In the genomic region with DNA sequence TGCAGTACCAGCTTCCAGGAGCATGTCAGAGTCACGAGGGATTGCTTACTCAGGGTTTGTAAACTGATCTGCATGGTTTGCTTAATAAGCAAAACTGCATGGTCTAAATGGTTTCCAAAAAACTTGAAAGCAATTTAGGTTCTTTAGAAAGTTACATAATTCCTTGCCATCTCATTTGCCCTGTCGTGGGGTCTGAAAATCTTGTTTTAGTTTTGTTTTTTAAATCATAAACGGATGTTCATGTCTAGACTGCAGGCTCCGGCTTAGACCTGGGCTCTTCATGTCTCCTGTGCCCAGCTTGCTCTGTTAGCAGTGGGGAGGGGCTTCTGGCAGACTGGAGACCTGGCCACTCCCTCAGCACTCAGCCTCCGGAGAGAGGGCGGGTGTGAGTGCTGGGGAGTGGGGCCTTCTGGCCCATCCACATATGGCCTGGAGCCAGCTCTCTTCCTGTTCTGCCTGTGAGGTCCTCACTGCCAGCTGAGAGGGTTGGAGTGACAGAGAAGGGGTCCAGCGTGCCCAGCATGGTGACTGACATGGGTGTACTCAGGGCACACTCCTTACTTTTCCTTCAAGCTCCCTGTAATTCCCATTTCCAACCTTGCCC, we compare ENCODE assay signal across 9 cellular contexts. TPM values are rescaled to one million over a fixed set of nuclear protein-coding genes. Genes with fewer than 3 reads are reported as not detected.
DNase-seq lines count a peak whose midpoint lies in the region; ATAC-seq and TF ChIP-seq lines count a peak whose summit lies in the region.
"Had no signal": no experiment of that assay in that cellular context is flagged by ENCODE, and none has a peak within 500 bp of the region (broad histone marks: within the 10 kb centered on the region; RNA-seq: fewer than 3 reads in every experiment).

No MANE protein-coding gene starts in this region.

- H3K27me3 ChIP-seq in OCI-LY1 (ENCODE audit: insufficient read depth, low read length) (no peaks in the 10 kb centered on the region), right cardiac atrium (ENCODE audit: control insufficient read depth, insufficient read depth) (no peaks in the 10 kb centered on the region), thyroid gland (no peaks in the 10 kb centered on the region)
- H3K27me3 ChIP-seq: MG63 had no signal

- H3K9ac ChIP-seq in OCI-LY1 (ENCODE audit: low read length) = peak overlapping the region; percentile 72

- POLR2A ChIA-PET in activated naive CD8-positive, alpha-beta T cell treated with anti-CD3 and anti-CD28 coated beads, Interleukin-2, amount 10 ng/mL, durations not matched to agents 7 days and 5 days (lab: Charles Lee) = interaction anchor here (1.3 to 2.1 kb wide), 2 partner anchors 9 to 17 kb away, joined by 4 to 6 read pairs; partner anchors contain the start of gene PRF1

- H3K4me1 ChIP-seq in OCI-LY1 (ENCODE audit: insufficient read depth, low read length, severe bottlenecking) (peaks cover 80% of the 10 kb centered on the region), right cardiac atrium (ENCODE audit: control insufficient read depth, insufficient read depth, low read length) (peaks cover 12% of the 10 kb centered on the region), thyroid gland (peaks cover 18 to 22% of the 10 kb centered on the region in 2 donors)

- H3F3A ChIP-seq in OCI-LY1 (ENCODE audit: insufficient read depth, low read length) = peaks cover 18% of the 10 kb centered on the region

- H3K9me2 ChIP-seq in OCI-LY1 (ENCODE audit: low read depth, low read length) = no peaks in the 10 kb centered on the region

- no peak for TF ChIP-seq POLR2A in thyroid gland (IDR thresholded peaks at IDR 0.05)

- peak overlapping the region; percentile 41 for H3K4me3 ChIP-seq in OCI-LY1 (ENCODE audit: low read depth, low read length, poor library complexity, severe bottlenecking)
- H3K4me3 ChIP-seq in right cardiac atrium (ENCODE audit: low read length) = no peak overlapping the region
- H3K4me3 ChIP-seq in thyroid gland (replicated peaks in 1 of 3) = no peak overlapping the region
- H3K4me3 ChIP-seq: MG63 had no signal

- H3K27ac Mint-ChIP-seq in activated naive CD8-positive, alpha-beta T cell treated with anti-CD3 and anti-CD28 coated beads, Interleukin-2, amount 10 ng/mL, durations not matched to agents 7 days and 5 days = no peak overlapping the region
- no peak overlapping the region for H3K27ac Mint-ChIP-seq in activated naive CD8-positive, alpha-beta T cell treated with anti-CD3 and anti-CD28 coated beads for 36 hours

- no peaks in the 10 kb centered on the region for H3K36me3 Mint-ChIP-seq in activated naive CD8-positive, alpha-beta T cell treated with anti-CD3 and anti-CD28 coated beads, Interleukin-2, amount 10 ng/mL, durations not matched to agents 7 days and 5 days
- H3K36me3 Mint-ChIP-seq in activated naive CD8-positive, alpha-beta T cell treated with anti-CD3 and anti-CD28 coated beads for 36 hours = no peaks in the 10 kb centered on the region

- WGBS in right cardiac atrium = 24% methylated on average over 7 of the region's 7 CpGs
- WGBS in thyroid gland, 2 donors = 22 to 42% methylated on average over 6 to 7 of the region's 7 CpGs

- no peak for TF ChIP-seq CTCF in OCI-LY1 (IDR thresholded peaks at IDR 0.05; ENCODE audit: low read length)
- TF ChIP-seq CTCF in thyroid gland (IDR thresholded peaks at IDR 0.05) = no peak
- TF ChIP-seq CTCF in GM20000 (IDR thresholded peaks at IDR 0.05; ENCODE audit: extremely low read depth, missing control alignments) = no peak

- H3K4me1 Mint-ChIP-seq in activated naive CD8-positive, alpha-beta T cell treated with anti-CD3 and anti-CD28 coated beads, Interleukin-2, amount 10 ng/mL, durations not matched to agents 7 days and 5 days = peaks cover 4% of the 10 kb centered on the region
- peaks cover 33% of the 10 kb centered on the region for H3K4me1 Mint-ChIP-seq in activated naive CD8-positive, alpha-beta T cell treated with anti-CD3 and anti-CD28 coated beads for 36 hours

- ATAC-seq in activated naive CD8-positive, alpha-beta T cell treated with anti-CD3 and anti-CD28 coated beads, Interleukin-2, amount 10 ng/mL, durations not matched to agents 7 days and 5 days (ENCODE audit: low read depth) = peak; percentile 36
- ATAC-seq in right cardiac atrium (peak; percentile 49 to 56), GM18861 (IDR thresholded peaks at IDR 0.05; ENCODE audit: unreplicated experiment) (no peak)

- H3K79me2 ChIP-seq in OCI-LY1 (ENCODE audit: insufficient read depth, low read length) = no peaks in the 10 kb centered on the region

- DNase-seq in activated naive CD8-positive, alpha-beta T cell treated with anti-CD3 and anti-CD28 coated beads, Interleukin-2, amount 10 ng/mL, durations not matched to agents 7 days and 5 days = no peak
- no peak for DNase-seq in activated naive CD8-positive, alpha-beta T cell treated with anti-CD3 and anti-CD28 coated beads for 36 hours
- DNase-seq in right cardiac atrium (no peak), thyroid gland (peak; percentile 87 to 92), cerebellar nuclear complex (lab: John Stamatoyannopoulos, UW) (no peak), GM20000 (ENCODE audit: low spot score) (no peak)
- DNase-seq: MG63 had no signal

- no peaks in the 10 kb centered on the region for H4K20me1 ChIP-seq in OCI-LY1 (ENCODE audit: insufficient read depth, low read length)

- H3K36me3 ChIP-seq in OCI-LY1 (ENCODE audit: insufficient read depth, low read length) (0 out of 2 replicates have a peak, but pooled peaks cover under 1% of the 10 kb centered on the region), thyroid gland (no peaks in the 10 kb centered on the region)
- H3K36me3 ChIP-seq: MG63 had no signal

- peaks cover 7% of the 10 kb centered on the region for H3K27me3 Mint-ChIP-seq in activated naive CD8-positive, alpha-beta T cell treated with anti-CD3 and anti-CD28 coated beads, Interleukin-2, amount 10 ng/mL, durations not matched to agents 7 days and 5 days
- no peaks in the 10 kb centered on the region for H3K27me3 Mint-ChIP-seq in activated naive CD8-positive, alpha-beta T cell treated with anti-CD3 and anti-CD28 coated beads for 36 hours

- H3K4me3 Mint-ChIP-seq in activated naive CD8-positive, alpha-beta T cell treated with anti-CD3 and anti-CD28 coated beads, Interleukin-2, amount 10 ng/mL, durations not matched to agents 7 days and 5 days = no peak overlapping the region
- H3K4me3 Mint-ChIP-seq in activated naive CD8-positive, alpha-beta T cell treated with anti-CD3 and anti-CD28 coated beads for 36 hours = no peak overlapping the region

- peak overlapping the region; percentile 66 for H3K4me2 ChIP-seq in OCI-LY1 (ENCODE audit: low read length)

- H3K9me3 Mint-ChIP-seq in activated naive CD8-positive, alpha-beta T cell treated with anti-CD3 and anti-CD28 coated beads, Interleukin-2, amount 10 ng/mL, durations not matched to agents 7 days and 5 days = no peaks in the 10 kb centered on the region
- H3K9me3 Mint-ChIP-seq in activated naive CD8-positive, alpha-beta T cell treated with anti-CD3 and anti-CD28 coated beads for 36 hours = no peaks in the 10 kb centered on the region

- no peak overlapping the region for H2AFZ ChIP-seq in OCI-LY1 (ENCODE audit: low read length)

- intact Hi-C loops in right cardiac atrium (cut with DNase I) = no loop called here
- intact Hi-C loops in thyroid gland (cut with DNase I) = no loop called here

- no peaks in the 10 kb centered on the region for H3K9me3 ChIP-seq in OCI-LY1 (ENCODE audit: low read length)
- no peaks in the 10 kb centered on the region for H3K9me3 ChIP-seq in right cardiac atrium (ENCODE audit: control insufficient read depth, low read length)
- no peaks in the 10 kb centered on the region for H3K9me3 ChIP-seq in thyroid gland
- H3K9me3 ChIP-seq: MG63 had no signal

- peak overlapping the region; percentile 98 for H3K27ac ChIP-seq in OCI-LY1 (ENCODE audit: low read depth, low read length, poor library complexity, severe bottlenecking)
- no peak overlapping the region for H3K27ac ChIP-seq in right cardiac atrium (ENCODE audit: low read length)
- peak overlapping the region; percentile 23 to 49 (median 29) for H3K27ac ChIP-seq in thyroid gland

RNA-seq across cellular contexts. Expression of gene PRF1, which starts 17.5 kb away (rescaled TPM):
- total RNA-seq in activated naive CD8-positive, alpha-beta T cell treated with anti-CD3 and anti-CD28 coated beads, Interleukin-2, amount 10 ng/mL, durations not matched to agents 7 days and 5 days = 100 to 1,000 TPM; 165 to 170 TPM
- total RNA-seq in activated naive CD8-positive, alpha-beta T cell treated with anti-CD3 and anti-CD28 coated beads for 36 hours = 10 to 100 TPM; 44.7 to 46.9 TPM
- total RNA-seq in right cardiac atrium (1 to 10 TPM in 3 of 4 donors, under 1 TPM in 1; 0.81 to 2.9 (median 1.9) TPM), thyroid gland (1 to 10 TPM; 1.4 to 3.5 (median 2.9) TPM)
- 1.1 TPM for polyA plus RNA-seq in right cardiac atrium

Comparison
In these comparisons a context has a peak if more than half of its experiments do, and no peak if none do; other contexts are left out.
1. DNase-seq: peak in thyroid gland (2 of 2); none in activated naive CD8-positive, alpha-beta T cell treated with anti-CD3 and anti-CD28 coated beads, Interleukin-2, amount 10 ng/mL, durations not matched to agents 7 days and 5 days (single experiment), activated naive CD8-positive, alpha-beta T cell treated with anti-CD3 and anti-CD28 coated beads for 36 hours (single experiment), right cardiac atrium (0 of 3), cerebellar nuclear complex (0 of 2) and GM20000 (single experiment).
2. RNA of gene PRF1, which starts 17.5 kb away (total RNA-seq): 165 to 170 TPM in activated naive CD8-positive, alpha-beta T cell treated with anti-CD3 and anti-CD28 coated beads, Interleukin-2, amount 10 ng/mL, durations not matched to agents 7 days and 5 days and 44.7 to 46.9 TPM in activated naive CD8-positive, alpha-beta T cell treated with anti-CD3 and anti-CD28 coated beads for 36 hours; 1.4 to 3.5 TPM in thyroid gland and 0.81 to 2.9 TPM in right cardiac atrium; every median in the first group is over 10 times any median in the second.